Comparison of ENCODE assay signal across 1 cellular context in the genomic region with DNA sequence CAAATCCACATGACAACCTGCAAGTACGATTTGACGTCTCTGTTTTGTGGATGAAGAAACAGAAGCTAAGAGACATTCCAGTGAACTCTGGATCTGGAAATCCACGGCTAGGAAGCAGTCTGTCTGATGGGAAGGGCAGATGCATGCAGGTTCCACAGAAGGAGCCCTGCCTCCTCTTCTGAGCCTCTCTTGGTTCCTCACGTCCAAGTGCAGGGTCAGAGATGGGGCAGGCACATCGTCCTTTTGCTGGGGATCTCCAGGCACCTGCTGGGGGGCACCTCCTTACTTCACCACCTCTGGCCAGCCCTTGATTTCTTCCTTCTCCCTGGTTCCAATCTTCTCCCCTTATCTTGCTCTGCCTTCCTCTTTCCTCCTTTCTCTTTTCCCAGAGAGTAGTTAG.
TF ChIP-seq lines count a peak whose summit lies in the region.

No MANE protein-coding gene starts in this region.

TF ChIP-seq in GM12878, 131 proteins besides CTCF, POLR2A, EP300 and RAD21:
- 0 out of 2 replicates have a peak, but pooled peaks have one; percentile 3 for TF ChIP-seq SPI1 (IDR thresholded peaks at IDR 0.05; ENCODE audit: borderline replicate concordance, insufficient read depth, low read depth, low read length)
- TF ChIP-seq NR2C1 (IDR thresholded peaks at IDR 0.05) = no peak
- TF ChIP-seq ATF7 (IDR thresholded peaks at IDR 0.05; ENCODE audit: low read depth) = no peak
